ENCODE assay signal across 1 cellular context in the genomic region with DNA sequence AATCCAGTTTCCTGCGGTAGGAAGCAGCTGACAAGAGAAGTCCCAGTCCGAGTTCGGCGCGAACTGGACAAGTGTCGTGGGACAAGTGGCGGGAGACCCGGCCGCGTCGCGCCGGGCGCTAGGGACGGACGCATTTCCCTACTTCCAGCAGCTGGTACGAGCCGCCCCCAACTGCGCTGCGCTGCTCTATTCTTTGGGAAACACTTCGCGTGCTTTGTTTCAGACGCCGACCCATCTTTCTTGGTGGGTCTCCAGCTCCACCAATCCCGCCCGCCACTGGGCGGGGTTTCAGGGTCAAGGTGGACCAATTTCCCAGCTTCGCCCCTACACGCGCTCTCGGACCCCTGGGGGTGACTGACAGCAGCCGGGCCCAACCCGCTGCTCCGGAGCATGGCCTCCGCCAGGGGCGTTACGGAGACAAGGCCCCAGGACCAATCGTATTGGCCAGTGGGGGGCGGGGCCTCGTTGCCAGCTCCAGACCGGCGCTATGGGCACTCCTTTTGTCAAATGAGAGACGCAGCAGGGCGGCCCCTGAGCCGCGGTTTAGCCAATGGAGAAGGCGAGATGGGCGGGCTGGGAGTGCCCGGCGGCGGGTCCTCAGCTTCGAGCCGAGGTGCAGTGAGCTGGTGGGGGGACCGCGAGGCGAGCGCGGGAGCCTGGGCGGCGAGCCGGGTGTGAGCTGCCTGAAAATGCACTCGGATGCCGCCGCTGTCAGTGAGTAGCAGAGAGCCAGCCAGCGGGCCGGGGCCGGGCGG.
TF ChIP-seq lines count a peak whose summit lies in the region.

A gene (plus strand): TSS at position 600 of the 755 bp plus-strand sequence. CDS start 90 bp downstream, at position 690.

TF ChIP-seq in HepG2, 621 proteins besides CTCF, POLR2A, EP300 and RAD21 (continued from another document and continues in another):
- TF ChIP-seq ZBTB38 (CRISPR knock-in tag; IDR thresholded peaks at IDR 0.05) (peak; percentile 57), XBP1 (CRISPR knock-in tag; IDR thresholded peaks at IDR 0.05) (no peak), ZNF660 (CRISPR knock-in tag; IDR thresholded peaks at IDR 0.05; ENCODE audit: borderline replicate concordance, low read depth) (no peak), FLYWCH1 (CRISPR knock-in tag; IDR thresholded peaks at IDR 0.05) (no peak), DR1 (CRISPR knock-in tag; IDR thresholded peaks at IDR 0.05) (no peak), ZNF501 (CRISPR knock-in tag; IDR thresholded peaks at IDR 0.05) (peak; percentile 74; the same call in 1 of the 2 replicates), SMC3 (IDR thresholded peaks at IDR 0.05; ENCODE audit: low read length) (no peak), KLF9 (CRISPR knock-in tag; IDR thresholded peaks at IDR 0.05; ENCODE audit: low read depth) (no peak), ZNF567 (CRISPR knock-in tag; IDR thresholded peaks at IDR 0.05; ENCODE audit: borderline replicate concordance) (no peak), SRY (CRISPR knock-in tag; IDR thresholded peaks at IDR 0.05) (no peak), ZNF253 (CRISPR knock-in tag; IDR thresholded peaks at IDR 0.05; ENCODE audit: borderline replicate concordance) (0 out of 2 replicates have a peak, but pooled peaks have one; percentile 28), TAF1 (CRISPR knock-in tag; IDR thresholded peaks at IDR 0.05) (peak; percentile 49; the same call in 1 of the 2 replicates), ATM (IDR thresholded peaks at IDR 0.05; ENCODE audit: borderline replicate concordance) (no peak), ZNF850 (CRISPR knock-in tag; conservative IDR thresholded peaks at IDR 0.05) (no peak), ZNF75D (CRISPR knock-in tag; IDR thresholded peaks at IDR 0.05; ENCODE audit: borderline replicate concordance) (no peak), KLF16 (CRISPR knock-in tag; IDR thresholded peaks at IDR 0.05) (no peak; a peak in 1 of 4 replicates), JUN (CRISPR knock-in tag; IDR thresholded peaks at IDR 0.05) (no peak), MAZ (IDR thresholded peaks at IDR 0.05; ENCODE audit: borderline replicate concordance, low read depth, low read length) (peak; percentile 54; the same call in 1 of the 2 replicates), MAZ (CRISPR knock-in tag; IDR thresholded peaks at IDR 0.05; ENCODE audit: low read depth) (no peak), SP140L (CRISPR knock-in tag; IDR thresholded peaks at IDR 0.05; ENCODE audit: borderline replicate concordance) (no peak), ZNF256 (CRISPR knock-in tag; conservative IDR thresholded peaks at IDR 0.05) (no peak), ZNF335 (CRISPR knock-in tag; IDR thresholded peaks at IDR 0.05) (no peak), CEBPG (CRISPR knock-in tag; IDR thresholded peaks at IDR 0.05) (no peak), ZNF839 (CRISPR knock-in tag; IDR thresholded peaks at IDR 0.05; ENCODE audit: borderline replicate concordance) (no peak), YY1 (IDR thresholded peaks at IDR 0.05; ENCODE audit: insufficient read depth, insufficient replicate concordance, low read depth, low read length) (no peak), RARA (CRISPR knock-in tag; IDR thresholded peaks at IDR 0.05) (no peak), ZSCAN20 (CRISPR knock-in tag; IDR thresholded peaks at IDR 0.05; ENCODE audit: borderline replicate concordance) (no peak; the same call in 1 of the 2 replicates), ZNF160 (CRISPR knock-in tag; IDR thresholded peaks at IDR 0.05) (no peak), KAT7 (CRISPR knock-in tag; IDR thresholded peaks at IDR 0.05; ENCODE audit: borderline replicate concordance) (0 out of 2 replicates have a peak, but pooled peaks have one; percentile 41), BHLHE40 (IDR thresholded peaks at IDR 0.05; ENCODE audit: low read length) (no peak), PAF1 (CRISPR knock-in tag; IDR thresholded peaks at IDR 0.05) (no peak), IKZF1 (IDR thresholded peaks at IDR 0.05) (no peak), PHB2 (IDR thresholded peaks at IDR 0.05; ENCODE audit: partially characterized antibody) (no peak), ZNF12 (CRISPR knock-in tag; IDR thresholded peaks at IDR 0.05) (no peak), NR1H2 (CRISPR knock-in tag; IDR thresholded peaks at IDR 0.05; ENCODE audit: borderline replicate concordance, low read depth) (no peak), ZNF709 (CRISPR knock-in tag; IDR thresholded peaks at IDR 0.05) (no peak), ZNF431 (CRISPR knock-in tag; IDR thresholded peaks at IDR 0.05; ENCODE audit: borderline replicate concordance, low read depth) (no peak), CEBPB (IDR thresholded peaks at IDR 0.05; ENCODE audit: borderline replicate concordance, low read depth, low read length) (no peak), POLR2AphosphoS2 (IDR thresholded peaks at IDR 0.05; ENCODE audit: low read depth, low read length) (no peak), HDAC1 (CRISPR knock-in tag; IDR thresholded peaks at IDR 0.05) (peak; percentile 58), ZC3H13 (CRISPR knock-in tag; IDR thresholded peaks at IDR 0.05) (0 out of 2 replicates have a peak, but pooled peaks have one; percentile 15), MTA3 (CRISPR knock-in tag; IDR thresholded peaks at IDR 0.05) (no peak), TCF7L2 (IDR thresholded peaks at IDR 0.05; ENCODE audit: low read depth, low read length) (no peak), SPEN (CRISPR knock-in tag; IDR thresholded peaks at IDR 0.05; ENCODE audit: low read depth) (peak; percentile 76; the same call in 1 of the 2 replicates)
- TF ChIP-seq, protein P1, sequence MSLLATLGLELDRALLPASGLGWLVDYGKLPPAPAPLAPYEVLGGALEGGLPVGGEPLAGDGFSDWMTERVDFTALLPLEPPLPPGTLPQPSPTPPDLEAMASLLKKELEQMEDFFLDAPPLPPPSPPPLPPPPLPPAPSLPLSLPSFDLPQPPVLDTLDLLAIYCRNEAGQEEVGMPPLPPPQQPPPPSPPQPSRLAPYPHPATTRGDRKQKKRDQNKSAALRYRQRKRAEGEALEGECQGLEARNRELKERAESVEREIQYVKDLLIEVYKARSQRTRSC (CRISPR knock-in tag; IDR thresholded peaks at IDR 0.05; ENCODE audit: low read depth): no peak
- TF ChIP-seq, protein P2, sequence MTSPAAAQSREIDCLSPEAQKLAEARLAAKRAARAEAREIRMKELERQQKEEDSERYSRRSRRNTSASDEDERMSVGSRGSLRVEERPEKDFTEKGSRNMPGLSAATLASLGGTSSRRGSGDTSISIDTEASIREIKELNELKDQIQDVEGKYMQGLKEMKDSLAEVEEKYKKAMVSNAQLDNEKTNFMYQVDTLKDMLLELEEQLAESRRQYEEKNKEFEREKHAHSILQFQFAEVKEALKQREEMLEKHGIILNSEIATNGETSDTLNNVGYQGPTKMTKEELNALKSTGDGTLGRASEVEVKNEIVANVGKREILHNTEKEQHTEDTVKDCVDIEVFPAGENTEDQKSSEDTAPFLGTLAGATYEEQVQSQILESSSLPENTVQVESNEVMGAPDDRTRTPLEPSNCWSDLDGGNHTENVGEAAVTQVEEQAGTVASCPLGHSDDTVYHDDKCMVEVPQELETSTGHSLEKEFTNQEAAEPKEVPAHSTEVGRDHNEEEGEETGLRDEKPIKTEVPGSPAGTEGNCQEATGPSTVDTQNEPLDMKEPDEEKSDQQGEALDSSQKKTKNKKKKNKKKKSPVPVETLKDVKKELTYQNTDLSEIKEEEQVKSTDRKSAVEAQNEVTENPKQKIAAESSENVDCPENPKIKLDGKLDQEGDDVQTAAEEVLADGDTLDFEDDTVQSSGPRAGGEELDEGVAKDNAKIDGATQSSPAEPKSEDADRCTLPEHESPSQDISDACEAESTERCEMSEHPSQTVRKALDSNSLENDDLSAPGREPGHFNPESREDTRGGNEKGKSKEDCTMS (CRISPR knock-in tag; conservative IDR thresholded peaks at IDR 0.05): no peak
- TF ChIP-seq, protein P3, sequence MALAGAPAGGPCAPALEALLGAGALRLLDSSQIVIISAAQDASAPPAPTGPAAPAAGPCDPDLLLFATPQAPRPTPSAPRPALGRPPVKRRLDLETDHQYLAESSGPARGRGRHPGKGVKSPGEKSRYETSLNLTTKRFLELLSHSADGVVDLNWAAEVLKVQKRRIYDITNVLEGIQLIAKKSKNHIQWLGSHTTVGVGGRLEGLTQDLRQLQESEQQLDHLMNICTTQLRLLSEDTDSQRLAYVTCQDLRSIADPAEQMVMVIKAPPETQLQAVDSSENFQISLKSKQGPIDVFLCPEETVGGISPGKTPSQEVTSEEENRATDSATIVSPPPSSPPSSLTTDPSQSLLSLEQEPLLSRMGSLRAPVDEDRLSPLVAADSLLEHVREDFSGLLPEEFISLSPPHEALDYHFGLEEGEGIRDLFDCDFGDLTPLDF (CRISPR knock-in tag; IDR thresholded peaks at IDR 0.05): 0 out of 2 replicates have a peak, but pooled peaks have one; percentile 19
- TF ChIP-seq, protein P4, sequence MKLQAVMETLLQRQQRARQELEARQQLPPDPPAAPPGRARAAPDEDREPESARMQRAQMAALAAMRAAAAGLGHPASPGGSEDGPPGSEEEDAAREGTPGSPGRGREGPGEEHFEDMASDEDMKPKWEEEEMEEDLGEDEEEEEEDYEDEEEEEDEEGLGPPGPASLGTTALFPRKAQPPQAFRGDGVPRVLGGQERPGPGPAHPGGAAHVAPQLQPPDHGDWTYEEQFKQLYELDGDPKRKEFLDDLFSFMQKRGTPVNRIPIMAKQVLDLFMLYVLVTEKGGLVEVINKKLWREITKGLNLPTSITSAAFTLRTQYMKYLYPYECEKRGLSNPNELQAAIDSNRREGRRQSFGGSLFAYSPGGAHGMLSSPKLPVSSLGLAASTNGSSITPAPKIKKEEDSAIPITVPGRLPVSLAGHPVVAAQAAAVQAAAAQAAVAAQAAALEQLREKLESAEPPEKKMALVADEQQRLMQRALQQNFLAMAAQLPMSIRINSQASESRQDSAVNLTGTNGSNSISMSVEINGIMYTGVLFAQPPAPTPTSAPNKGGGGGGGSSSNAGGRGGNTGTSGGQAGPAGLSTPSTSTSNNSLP (IDR thresholded peaks at IDR 0.05; ENCODE audit: low read depth, low read length): no peak
- TF ChIP-seq, protein P5, sequence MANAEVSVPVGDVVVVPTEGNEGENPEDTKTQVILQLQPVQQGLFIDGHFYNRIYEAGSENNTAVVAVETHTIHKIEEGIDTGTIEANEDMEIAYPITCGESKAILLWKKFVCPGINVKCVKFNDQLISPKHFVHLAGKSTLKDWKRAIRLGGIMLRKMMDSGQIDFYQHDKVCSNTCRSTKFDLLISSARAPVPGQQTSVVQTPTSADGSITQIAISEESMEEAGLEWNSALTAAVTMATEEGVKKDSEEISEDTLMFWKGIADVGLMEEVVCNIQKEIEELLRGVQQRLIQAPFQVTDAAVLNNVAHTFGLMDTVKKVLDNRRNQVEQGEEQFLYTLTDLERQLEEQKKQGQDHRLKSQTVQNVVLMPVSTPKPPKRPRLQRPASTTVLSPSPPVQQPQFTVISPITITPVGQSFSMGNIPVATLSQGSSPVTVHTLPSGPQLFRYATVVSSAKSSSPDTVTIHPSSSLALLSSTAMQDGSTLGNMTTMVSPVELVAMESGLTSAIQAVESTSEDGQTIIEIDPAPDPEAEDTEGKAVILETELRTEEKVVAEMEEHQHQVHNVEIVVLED (CRISPR knock-in tag; IDR thresholded peaks at IDR 0.05; ENCODE audit: borderline replicate concordance): peak; percentile 76
- TF ChIP-seq, protein P6, sequence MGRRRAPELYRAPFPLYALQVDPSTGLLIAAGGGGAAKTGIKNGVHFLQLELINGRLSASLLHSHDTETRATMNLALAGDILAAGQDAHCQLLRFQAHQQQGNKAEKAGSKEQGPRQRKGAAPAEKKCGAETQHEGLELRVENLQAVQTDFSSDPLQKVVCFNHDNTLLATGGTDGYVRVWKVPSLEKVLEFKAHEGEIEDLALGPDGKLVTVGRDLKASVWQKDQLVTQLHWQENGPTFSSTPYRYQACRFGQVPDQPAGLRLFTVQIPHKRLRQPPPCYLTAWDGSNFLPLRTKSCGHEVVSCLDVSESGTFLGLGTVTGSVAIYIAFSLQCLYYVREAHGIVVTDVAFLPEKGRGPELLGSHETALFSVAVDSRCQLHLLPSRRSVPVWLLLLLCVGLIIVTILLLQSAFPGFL (CRISPR knock-in tag; IDR thresholded peaks at IDR 0.05): no peak
- TF ChIP-seq, protein P7, sequence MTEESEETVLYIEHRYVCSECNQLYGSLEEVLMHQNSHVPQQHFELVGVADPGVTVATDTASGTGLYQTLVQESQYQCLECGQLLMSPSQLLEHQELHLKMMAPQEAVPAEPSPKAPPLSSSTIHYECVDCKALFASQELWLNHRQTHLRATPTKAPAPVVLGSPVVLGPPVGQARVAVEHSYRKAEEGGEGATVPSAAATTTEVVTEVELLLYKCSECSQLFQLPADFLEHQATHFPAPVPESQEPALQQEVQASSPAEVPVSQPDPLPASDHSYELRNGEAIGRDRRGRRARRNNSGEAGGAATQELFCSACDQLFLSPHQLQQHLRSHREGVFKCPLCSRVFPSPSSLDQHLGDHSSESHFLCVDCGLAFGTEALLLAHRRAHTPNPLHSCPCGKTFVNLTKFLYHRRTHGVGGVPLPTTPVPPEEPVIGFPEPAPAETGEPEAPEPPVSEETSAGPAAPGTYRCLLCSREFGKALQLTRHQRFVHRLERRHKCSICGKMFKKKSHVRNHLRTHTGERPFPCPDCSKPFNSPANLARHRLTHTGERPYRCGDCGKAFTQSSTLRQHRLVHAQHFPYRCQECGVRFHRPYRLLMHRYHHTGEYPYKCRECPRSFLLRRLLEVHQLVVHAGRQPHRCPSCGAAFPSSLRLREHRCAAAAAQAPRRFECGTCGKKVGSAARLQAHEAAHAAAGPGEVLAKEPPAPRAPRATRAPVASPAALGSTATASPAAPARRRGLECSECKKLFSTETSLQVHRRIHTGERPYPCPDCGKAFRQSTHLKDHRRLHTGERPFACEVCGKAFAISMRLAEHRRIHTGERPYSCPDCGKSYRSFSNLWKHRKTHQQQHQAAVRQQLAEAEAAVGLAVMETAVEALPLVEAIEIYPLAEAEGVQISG (CRISPR knock-in tag; IDR thresholded peaks at IDR 0.05): 0 out of 2 replicates have a peak, but pooled peaks have one; percentile 16
- TF ChIP-seq, protein P8, sequence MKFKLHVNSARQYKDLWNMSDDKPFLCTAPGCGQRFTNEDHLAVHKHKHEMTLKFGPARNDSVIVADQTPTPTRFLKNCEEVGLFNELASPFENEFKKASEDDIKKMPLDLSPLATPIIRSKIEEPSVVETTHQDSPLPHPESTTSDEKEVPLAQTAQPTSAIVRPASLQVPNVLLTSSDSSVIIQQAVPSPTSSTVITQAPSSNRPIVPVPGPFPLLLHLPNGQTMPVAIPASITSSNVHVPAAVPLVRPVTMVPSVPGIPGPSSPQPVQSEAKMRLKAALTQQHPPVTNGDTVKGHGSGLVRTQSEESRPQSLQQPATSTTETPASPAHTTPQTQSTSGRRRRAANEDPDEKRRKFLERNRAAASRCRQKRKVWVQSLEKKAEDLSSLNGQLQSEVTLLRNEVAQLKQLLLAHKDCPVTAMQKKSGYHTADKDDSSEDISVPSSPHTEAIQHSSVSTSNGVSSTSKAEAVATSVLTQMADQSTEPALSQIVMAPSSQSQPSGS (CRISPR knock-in tag; IDR thresholded peaks at IDR 0.05): no peak
